16 cellular contexts compared by ENCODE assay signal in genomic region chr18:44779893-44780292, GRCh38.
"Had no signal": no experiment of that assay in that cellular context is flagged by ENCODE, and none has a peak within 500 bp of the region (broad histone marks: within the 10 kb centered on the region; RNA-seq: fewer than 3 reads in every experiment).

No MANE protein-coding gene starts in this region.

- H3K4me1 ChIP-seq: foreskin keratinocyte, prostate gland had no signal

- H3K9me3 ChIP-seq: heart right ventricle, prostate gland had no signal

- H3K9me3 Mint-ChIP-seq: activated CD4-positive, alpha-beta memory T cell treated with anti-CD3 and anti-CD28 coated beads for 36 hours; activated naive CD4-positive, alpha-beta T cell treated with anti-CD3 and anti-CD28 coated beads, Interleukin-2, amount 50 U/mL, for 72 hours; activated T-cell treated with anti-CD3 and anti-CD28 coated beads, Interleukin-2, amount 50 U/mL, for 4 hours; stimulated activated naive CD8-positive, alpha-beta T cell treated with anti-CD3 and anti-CD28 coated beads, Interleukin-15, amount 100 ng/mL, for 72 hours had no signal

- FAIRE-seq: endometrium, islet of Langerhans had no signal

- H3K4me3 Mint-ChIP-seq: activated CD4-positive, alpha-beta memory T cell treated with anti-CD3 and anti-CD28 coated beads for 36 hours; activated T-cell treated with anti-CD3 and anti-CD28 coated beads, Interleukin-2, amount 50 U/mL, for 4 hours; stimulated activated naive CD8-positive, alpha-beta T cell treated with anti-CD3 and anti-CD28 coated beads, Interleukin-15, amount 100 ng/mL, for 72 hours had no signal

- H3K27ac ChIP-seq: foreskin keratinocyte, heart right ventricle had no signal

- DNase-seq: activated CD4-positive, alpha-beta memory T cell treated with anti-CD3 and anti-CD28 coated beads for 36 hours; activated CD4-positive, alpha-beta T cell treated with anti-CD3 and anti-CD28 coated beads for 1 hour; activated effector memory CD4-positive, alpha-beta T cell treated with anti-CD3 and anti-CD28 coated beads, Interleukin-2, amount 50 U/mL, for 16 hours; activated T-cell treated with anti-CD3 and anti-CD28 coated beads, Interleukin-2, amount 50 U/mL, for 4 hours; amygdala; foreskin keratinocyte; heart right ventricle; stimulated activated CD4-positive, alpha-beta T cell treated with anti-CD3 and anti-CD28 coated beads, Interleukin-15, amount 100 ng/mL, for 24 hours; stimulated activated CD4-positive, alpha-beta T cell treated with anti-CD3 and anti-CD28 coated beads, Interleukin-4, amount 100 ng/mL, for 24 hours; stimulated activated naive CD8-positive, alpha-beta T cell treated with anti-CD3 and anti-CD28 coated beads, Interleukin-15, amount 100 ng/mL, for 72 hours; T1000 had no signal

- H3K36me3 ChIP-seq: heart right ventricle, prostate gland had no signal

- H3K36me3 Mint-ChIP-seq: activated CD4-positive, alpha-beta memory T cell treated with anti-CD3 and anti-CD28 coated beads for 36 hours had no signal

- H3K4me1 Mint-ChIP-seq: stimulated activated naive CD8-positive, alpha-beta T cell treated with anti-CD3 and anti-CD28 coated beads, Interleukin-15, amount 100 ng/mL, for 72 hours had no signal

- H3K4me3 ChIP-seq: heart right ventricle, prostate gland had no signal

- H3K27ac Mint-ChIP-seq: activated CD4-positive, alpha-beta memory T cell treated with anti-CD3 and anti-CD28 coated beads for 36 hours; activated naive CD4-positive, alpha-beta T cell treated with anti-CD3 and anti-CD28 coated beads, Interleukin-2, amount 50 U/mL, for 72 hours had no signal

- ATAC-seq: activated naive CD4-positive, alpha-beta T cell treated with anti-CD3 and anti-CD28 coated beads, Interleukin-2, amount 50 U/mL, for 72 hours; activated T-cell treated with anti-CD3 and anti-CD28 coated beads, Interleukin-2, amount 50 U/mL, for 4 hours; foreskin keratinocyte; left lobe of liver; stimulated activated naive CD8-positive, alpha-beta T cell treated with anti-CD3 and anti-CD28 coated beads, Interleukin-15, amount 100 ng/mL, for 72 hours had no signal

- H3K27me3 ChIP-seq: foreskin keratinocyte, heart right ventricle had no signal
